ENCODE assay signal across 8 cellular contexts in genomic region chr21:44926364-44927101, GRCh38. TPM values are rescaled to one million over a fixed set of nuclear protein-coding genes. Genes with fewer than 3 reads are reported as not detected.
DNase-seq lines count a peak whose midpoint lies in the region; ATAC-seq, FAIRE-seq and TF ChIP-seq lines count a peak whose summit lies in the region.

No MANE protein-coding gene starts in this region.

- no peak overlapping the region for H3K9ac ChIP-seq in HepG2 (ENCODE audit: insufficient read depth, low read depth, low read length)

- H3K9me3 ChIP-seq in A673 (ENCODE audit: low read depth, low read length, poor library complexity, severe bottlenecking) (no peaks in the 10 kb centered on the region), HepG2 (ENCODE audit: low read length) (no peaks in the 10 kb centered on the region), sigmoid colon (no peaks in the 10 kb centered on the region)

- H3K36me3 ChIP-seq in A673 (ENCODE audit: insufficient read depth, low read length, poor library complexity, severe bottlenecking) = no peaks in the 10 kb centered on the region
- H3K36me3 ChIP-seq in HepG2 (replicated peaks in 1 of 2; ENCODE audit: control insufficient read depth in 1 of 2, insufficient read depth in 2 of 2, low read length in 2 of 2) = no peaks in the 10 kb centered on the region
- no peaks in the 10 kb centered on the region for H3K36me3 ChIP-seq in sigmoid colon

- H3K4me3 ChIP-seq in A673 (ENCODE audit: low read depth, low read length, poor library complexity, severe bottlenecking) = no peak overlapping the region
- peak overlapping the region; percentile 43 for H3K4me3 ChIP-seq in Jurkat, Clone E6-1 (ENCODE audit: low read length)
- H3K4me3 ChIP-seq in HepG2 (replicated peaks in 1 of 3; ENCODE audit: insufficient read depth in 1 of 3, low read depth in 2 of 3, low read length in 3 of 3) = 0 out of 6 replicates have a peak overlapping the region, but pooled peaks of 1 of the 3 experiments have one; percentile 66
- H3K4me3 ChIP-seq in sigmoid colon = no peak overlapping the region

- intact Hi-C loops in A673 (cut with micrococcal nuclease; ENCODE audit: unreplicated experiment) (no loop called here), HepG2 (cut with micrococcal nuclease; ENCODE audit: unreplicated experiment) (no loop called here), sigmoid colon (cut with DNase I) (no loop called here)

- peak overlapping the region; percentile 100 for H3K27ac ChIP-seq in A673 (ENCODE audit: low read depth, low read length, poor library complexity, severe bottlenecking)
- no peak overlapping the region for H3K27ac ChIP-seq in HepG2 (ENCODE audit: extremely low read length, insufficient read depth, low read length)
- no peak overlapping the region for H3K27ac ChIP-seq in sigmoid colon

- TF ChIP-seq POLR2A in HepG2 (IDR thresholded peaks at IDR 0.05; ENCODE audit: insufficient read depth in 1 of 2, low read depth in 2 of 2, low read length in 2 of 2) = no peak
- no peak for TF ChIP-seq POLR2A in sigmoid colon (IDR thresholded peaks at IDR 0.05)

- H3K79me2 ChIP-seq in HepG2 (ENCODE audit: insufficient read depth, low read length) = no peaks in the 10 kb centered on the region

- no peak for TF ChIP-seq RAD21 in HepG2 (CRISPR knock-in tag; IDR thresholded peaks at IDR 0.05)

- in situ Hi-C loops in HepG2 (cut with HindIII; ENCODE audit: extremely low pct_ligation_motif_present, low pct_unique_long_range_greater_than_20kb) = no loop called here

- no TSS peak for BruUV-seq in A673 (replicated peaks; lab: Mats Ljungman, UMichigan)
- BruUV-seq in HepG2 (replicated peaks; lab: Mats Ljungman, UMichigan) = no TSS peak

- POLR2A ChIA-PET in A673 (lab: Charles Lee; ENCODE audit: low non-redundant PET) (no interaction called here), HepG2 (lab: Yijun Ruan, JAX) (interaction anchor here (1.1 to 4.7 kb wide), 3 partner anchors 13 to 54 kb away, joined by 3 to 37 read pairs (median 3); no protein-coding TSS in a partner anchor)

- no peak for TF ChIP-seq CTCF in A673 (conservative IDR thresholded peaks at IDR 0.05; ENCODE audit: low read depth, low read length)
- TF ChIP-seq CTCF in HepG2 (CRISPR knock-in tag; IDR thresholded peaks at IDR 0.05) = no peak
- TF ChIP-seq CTCF in sigmoid colon (IDR thresholded peaks at IDR 0.05) = no peak

- no peak for FAIRE-seq in HepG2 (lab: Jason Lieb, UNC)

- peak overlapping the region; percentile 85; the same call in 1 of the 2 replicates for H3K4me2 ChIP-seq in HepG2 (ENCODE audit: low read depth, low read length)

- ATAC-seq in HepG2 (no peak), GM19023 (IDR thresholded peaks at IDR 0.05; ENCODE audit: unreplicated experiment) (no peak)

- no peaks in the 10 kb centered on the region for H4K20me1 ChIP-seq in HepG2 (ENCODE audit: insufficient read depth, low read length)

- DNase-seq in A673 (ENCODE audit: low spot score) (no peak), HepG2 (ENCODE audit: low spot score) (no peak), sigmoid colon (no peak), NCI-H1930 (lab: John Stamatoyannopoulos, UW) (no peak), putamen (ENCODE audit: low spot score) (no peak)
- peak; percentile 65 for DNase-seq in Jurkat, Clone E6-1 (ENCODE audit: low read depth, low spot score)
- DNase-seq in activated CD8-positive, alpha-beta memory T cell treated with anti-CD3 and anti-CD28 coated beads, Interleukin-2, amount 50 U/mL, for 4 hours = peak; percentile 42

- no peak for TF ChIP-seq EP300 in HepG2 (IDR thresholded peaks at IDR 0.05; ENCODE audit: low read depth in 2 of 2, low read length in 2 of 2)
- no peak for TF ChIP-seq EP300 in HepG2 (CRISPR knock-in tag; IDR thresholded peaks at IDR 0.05; ENCODE audit: borderline replicate concordance)
- TF ChIP-seq EP300 in sigmoid colon (IDR thresholded peaks at IDR 0.05) = no peak

- peaks cover 79% of the 10 kb centered on the region for H3K4me1 ChIP-seq in A673 (ENCODE audit: insufficient read depth, low read length, poor library complexity, severe bottlenecking)
- H3K4me1 ChIP-seq in HepG2 (ENCODE audit: insufficient read depth, low read length) = peaks cover 63% of the 10 kb centered on the region
- peaks cover 0 to 23% (median 8%) of the 10 kb centered on the region in 4 donors for H3K4me1 ChIP-seq in sigmoid colon

- WGBS in HepG2 (ENCODE audit: low lambda C conversion rate) = 92% methylated on average over 14 of the region's 23 CpGs
- WGBS in sigmoid colon, 2 donors = 40 to 63% methylated on average over 23 of the region's 23 CpGs

- H2AFZ ChIP-seq in HepG2 (ENCODE audit: low read length) = no peak overlapping the region

- H3K27me3 ChIP-seq in A673 (replicated peaks; ENCODE audit: insufficient read depth, low read depth, low read length, poor library complexity) (no peaks in the 10 kb centered on the region), HepG2 (ENCODE audit: control insufficient read depth in 1 of 2, insufficient read depth in 2 of 2, low read length in 2 of 2) (peaks cover 1 to 4% of the 10 kb centered on the region in 2 experiments; a peak in 3 of 5 replicates), sigmoid colon (peaks cover 4 to 46% (median 19%) of the 10 kb centered on the region in 3 donors)

- CTCF ChIA-PET in A673 (lab: Charles Lee) = no interaction called here
- CTCF ChIA-PET in HepG2 (lab: Yijun Ruan, JAX; ENCODE audit: low intra/inter-chr PET ratio, low total read pairs) = no interaction called here

RNA-seq across cellular contexts. Expression of gene ITGB2, which starts 5.8 kb away (rescaled TPM):
- total RNA-seq in A673 (2021) (5.0 and 7.4 TPM in 2 replicates), HepG2 (2016; rRNA removed; fragmentation: Illumina TruSeq; extraction: Trizol) (1.6 and 4.2 TPM in 2 replicates), sigmoid colon (10 to 100 TPM; 14.7 to 82.0 (median 48.5) TPM)
- 108 TPM for polyA plus RNA-seq in Jurkat, Clone E6-1 (2012; ENCODE audit: insufficient read depth, insufficient read length)
- total RNA-seq in HepG2 (2016; cell fraction: cytosol; rRNA removed; fragmentation: Illumina TruSeq; extraction: Trizol; ENCODE audit: low read depth) = 0.71 and 0.91 TPM in 2 replicates
- 2.3 and 3.5 TPM in 2 replicates for total RNA-seq in HepG2 (2016; cell fraction: insoluble cytoplasmic fraction; rRNA removed; fragmentation: Illumina TruSeq; extraction: Trizol)
- total RNA-seq in HepG2 (2016; cell fraction: membrane; rRNA removed; fragmentation: Illumina TruSeq; extraction: Trizol) = 1.2 and 1.9 TPM in 2 replicates
- 6.5 and 6.6 TPM in 2 replicates for total RNA-seq in HepG2 (2016; cell fraction: nucleus; rRNA removed; fragmentation: Illumina TruSeq; extraction: Trizol)
- polyA plus RNA-seq in HepG2 (2011; rRNA removed) (18.0 and 26.4 TPM in 2 replicates), sigmoid colon (100 to 1,000 TPM in 1 of 3 donors, 10 to 100 TPM in 2; 21.0 to 103 (median 60.5) TPM)
- 22.3 and 25.2 TPM in 2 replicates for polyA plus RNA-seq in HepG2 (2011; cell fraction: cytosol; rRNA removed)
- polyA plus RNA-seq in HepG2 (2011; cell fraction: nucleus; rRNA removed) = 63.6 and 64.3 TPM in 2 replicates
- 28.1 and 37.9 TPM in 2 replicates for polyA plus RNA-seq in HepG2 (2012)
- 0.53 and 1.0 TPM in 2 replicates for polyA plus RNA-seq in HepG2 (2016; cell fraction: cytosol; fragmentation: Illumina TruSeq; extraction: Trizol; ENCODE audit: low read depth)
- 2.2 and 2.5 TPM in 2 replicates for polyA plus RNA-seq in HepG2 (2016; cell fraction: insoluble cytoplasmic fraction; fragmentation: Illumina TruSeq; extraction: Trizol; ENCODE audit: low read depth)
- 1.3 and 1.5 TPM in 2 replicates for polyA plus RNA-seq in HepG2 (2016; cell fraction: membrane; fragmentation: Illumina TruSeq; extraction: Trizol; ENCODE audit: low read depth)
- polyA plus RNA-seq in HepG2 (2016; cell fraction: nucleus; fragmentation: Illumina TruSeq; extraction: Trizol; ENCODE audit: insufficient read depth, low read depth) = 5.9 and 7.0 TPM in 2 replicates
- polyA minus RNA-seq in HepG2 (2011; rRNA and poly(A)+ RNA removed; ENCODE audit: low replicate concordance) = 1.4 and 26.8 TPM in 2 replicates
- 11.9 and 12.6 TPM in 2 replicates for polyA minus RNA-seq in HepG2 (2011; cell fraction: cytosol; rRNA and poly(A)+ RNA removed)
- 10.0 and 14.7 TPM in 2 replicates for polyA minus RNA-seq in HepG2 (2011; cell fraction: nucleus; rRNA and poly(A)+ RNA removed)

RNA-seq across cellular contexts. Expression of gene SLX9, which starts 13.3 kb away (rescaled TPM):
- total RNA-seq in A673 (2021) (114 and 115 TPM in 2 replicates), HepG2 (2016; rRNA removed; fragmentation: Illumina TruSeq; extraction: Trizol) (47.1 and 51.5 TPM in 2 replicates), sigmoid colon (10 to 100 TPM; 18.3 to 38.8 (median 22.0) TPM)
- 64.7 TPM for polyA plus RNA-seq in Jurkat, Clone E6-1 (2012; ENCODE audit: insufficient read depth, insufficient read length)
- 43.4 and 50.9 TPM in 2 replicates for total RNA-seq in HepG2 (2016; cell fraction: cytosol; rRNA removed; fragmentation: Illumina TruSeq; extraction: Trizol; ENCODE audit: low read depth)
- total RNA-seq in HepG2 (2016; cell fraction: insoluble cytoplasmic fraction; rRNA removed; fragmentation: Illumina TruSeq; extraction: Trizol) = 51.9 and 55.4 TPM in 2 replicates
- total RNA-seq in HepG2 (2016; cell fraction: membrane; rRNA removed; fragmentation: Illumina TruSeq; extraction: Trizol) = 31.2 and 37.8 TPM in 2 replicates
- 17.3 and 20.5 TPM in 2 replicates for total RNA-seq in HepG2 (2016; cell fraction: nucleus; rRNA removed; fragmentation: Illumina TruSeq; extraction: Trizol)
- polyA plus RNA-seq in HepG2 (2011; rRNA removed) (21.0 and 22.6 TPM in 2 replicates), sigmoid colon (10 to 100 TPM in 2 of 3 donors, 1 to 10 TPM in 1; 9.7 to 31.9 (median 15.0) TPM)
- 32.4 and 47.0 TPM in 2 replicates for polyA plus RNA-seq in HepG2 (2011; cell fraction: cytosol; rRNA removed)
- 22.9 and 26.2 TPM in 2 replicates for polyA plus RNA-seq in HepG2 (2011; cell fraction: nucleus; rRNA removed)
- 22.9 TPM in 2 replicates for polyA plus RNA-seq in HepG2 (2012)
- 43.3 and 45.1 TPM in 2 replicates for polyA plus RNA-seq in HepG2 (2016; cell fraction: cytosol; fragmentation: Illumina TruSeq; extraction: Trizol; ENCODE audit: low read depth)
- 53.9 and 57.5 TPM in 2 replicates for polyA plus RNA-seq in HepG2 (2016; cell fraction: insoluble cytoplasmic fraction; fragmentation: Illumina TruSeq; extraction: Trizol; ENCODE audit: low read depth)
- polyA plus RNA-seq in HepG2 (2016; cell fraction: membrane; fragmentation: Illumina TruSeq; extraction: Trizol; ENCODE audit: low read depth) = 27.6 and 29.8 TPM in 2 replicates
- polyA plus RNA-seq in HepG2 (2016; cell fraction: nucleus; fragmentation: Illumina TruSeq; extraction: Trizol; ENCODE audit: insufficient read depth, low read depth) = 35.4 and 41.4 TPM in 2 replicates
- polyA minus RNA-seq in HepG2 (2011; rRNA and poly(A)+ RNA removed; ENCODE audit: low replicate concordance) = 14.1 and 17.2 TPM in 2 replicates
- polyA minus RNA-seq in HepG2 (2011; cell fraction: cytosol; rRNA and poly(A)+ RNA removed) = 15.8 and 22.1 TPM in 2 replicates
- polyA minus RNA-seq in HepG2 (2011; cell fraction: nucleus; rRNA and poly(A)+ RNA removed) = 5.8 and 8.6 TPM in 2 replicates

RNA-seq across cellular contexts. Expression of gene PTTG1IP, which starts 53.0 kb away (rescaled TPM):
- total RNA-seq in A673 (2021) (216 and 217 TPM in 2 replicates), HepG2 (2016; rRNA removed; fragmentation: Illumina TruSeq; extraction: Trizol) (89.4 and 161 TPM in 2 replicates), sigmoid colon (100 to 1,000 TPM; 158 to 208 (median 188) TPM)
- polyA plus RNA-seq in Jurkat, Clone E6-1 (2012; ENCODE audit: insufficient read depth, insufficient read length) = 98.0 TPM
- total RNA-seq in HepG2 (2016; cell fraction: cytosol; rRNA removed; fragmentation: Illumina TruSeq; extraction: Trizol; ENCODE audit: low read depth) = 42.7 and 52.7 TPM in 2 replicates
- total RNA-seq in HepG2 (2016; cell fraction: insoluble cytoplasmic fraction; rRNA removed; fragmentation: Illumina TruSeq; extraction: Trizol) = 93.0 and 159 TPM in 2 replicates
- 72.6 and 73.1 TPM in 2 replicates for total RNA-seq in HepG2 (2016; cell fraction: membrane; rRNA removed; fragmentation: Illumina TruSeq; extraction: Trizol)
- 137 and 161 TPM in 2 replicates for total RNA-seq in HepG2 (2016; cell fraction: nucleus; rRNA removed; fragmentation: Illumina TruSeq; extraction: Trizol)
- polyA plus RNA-seq in HepG2 (2011; rRNA removed) (700 and 734 TPM in 2 replicates), sigmoid colon (100 to 1,000 TPM in 1 of 3 donors, 10 to 100 TPM in 2; 49.7 to 146 (median 59.5) TPM)
- 548 and 662 TPM in 2 replicates for polyA plus RNA-seq in HepG2 (2011; cell fraction: cytosol; rRNA removed)
- polyA plus RNA-seq in HepG2 (2011; cell fraction: nucleus; rRNA removed) = 529 and 555 TPM in 2 replicates
- 435 and 453 TPM in 2 replicates for polyA plus RNA-seq in HepG2 (2012)
- polyA plus RNA-seq in HepG2 (2016; cell fraction: cytosol; fragmentation: Illumina TruSeq; extraction: Trizol; ENCODE audit: low read depth) = 22.2 and 24.3 TPM in 2 replicates
- 90.0 and 95.3 TPM in 2 replicates for polyA plus RNA-seq in HepG2 (2016; cell fraction: insoluble cytoplasmic fraction; fragmentation: Illumina TruSeq; extraction: Trizol; ENCODE audit: low read depth)
- 47.9 and 49.9 TPM in 2 replicates for polyA plus RNA-seq in HepG2 (2016; cell fraction: membrane; fragmentation: Illumina TruSeq; extraction: Trizol; ENCODE audit: low read depth)
- polyA plus RNA-seq in HepG2 (2016; cell fraction: nucleus; fragmentation: Illumina TruSeq; extraction: Trizol; ENCODE audit: insufficient read depth, low read depth) = 267 and 281 TPM in 2 replicates
- 110 and 581 TPM in 2 replicates for polyA minus RNA-seq in HepG2 (2011; rRNA and poly(A)+ RNA removed; ENCODE audit: low replicate concordance)
- polyA minus RNA-seq in HepG2 (2011; cell fraction: cytosol; rRNA and poly(A)+ RNA removed) = 491 and 595 TPM in 2 replicates
- 203 and 242 TPM in 2 replicates for polyA minus RNA-seq in HepG2 (2011; cell fraction: nucleus; rRNA and poly(A)+ RNA removed)

Comparison
In these comparisons a context has a peak if more than half of its experiments do, and no peak if none do; other contexts are left out.
1. DNase-seq: peak in Jurkat, Clone E6-1 (single experiment) and activated CD8-positive, alpha-beta memory T cell treated with anti-CD3 and anti-CD28 coated beads, Interleukin-2, amount 50 U/mL, for 4 hours (single experiment); none in A673 (single experiment), HepG2 (single experiment), sigmoid colon (single experiment), NCI-H1930 (0 of 2) and putamen (single experiment).